In genomic region chr15:74393423-74393822, GRCh38 we compare ENCODE assay signal across 26 cellular contexts. TPM values are rescaled to one million over a fixed set of nuclear protein-coding genes. Genes with fewer than 3 reads are reported as not detected.
DNase-seq lines count a peak whose midpoint lies in the region; ATAC-seq, FAIRE-seq and TF ChIP-seq lines count a peak whose summit lies in the region.
"Had no signal": no experiment of that assay in that cellular context is flagged by ENCODE, and none has a peak within 500 bp of the region (broad histone marks: within the 10 kb centered on the region; RNA-seq: fewer than 3 reads in every experiment).

No MANE protein-coding gene starts in this region.

- no peak for FAIRE-seq in K562 (lab: Jason Lieb, UNC)
- FAIRE-seq: colon had no signal

- CTCF ChIA-PET in K562 (lab: Yijun Ruan, JAX; ENCODE audit: low intra/inter-chr PET ratio) (no interaction called here), MCF 10A (lab: Yijun Ruan, JAX) (interaction anchor here (0.9 to 1.0 kb wide), 2 partner anchors 17 to 46 kb away, joined by 3 read pairs; no protein-coding TSS in a partner anchor)

- H2AFZ ChIP-seq in K562 (ENCODE audit: low read depth, low read length): no peak overlapping the region
- no peak overlapping the region for H2AFZ ChIP-seq in osteoblast (ENCODE audit: low read length)
- no peak overlapping the region for H2AFZ ChIP-seq in GM23248
- H2AFZ ChIP-seq: parathyroid adenoma had no signal

- no peaks in the 10 kb centered on the region for H3K27me3 Mint-ChIP-seq in MCF 10A (ENCODE audit: insufficient read depth, unreplicated experiment)
- H3K27me3 Mint-ChIP-seq: CD4-positive, alpha-beta memory T cell had no signal

- H3K4me3 Mint-ChIP-seq in MCF 10A (ENCODE audit: unreplicated experiment): no peak overlapping the region
- H3K4me3 Mint-ChIP-seq: CD4-positive, alpha-beta memory T cell had no signal

- H3K4me2 ChIP-seq in K562 (ENCODE audit: insufficient read depth, low read length): no peak overlapping the region
- H3K4me2 ChIP-seq in osteoblast (ENCODE audit: insufficient read depth, low read length): no peak overlapping the region
- no peak overlapping the region for H3K4me2 ChIP-seq in GM23248 (ENCODE audit: unreplicated experiment)

- in situ Hi-C loops in K562 (cut with MboI): no loop called here
- in situ Hi-C loops in GM23248 (cut with MboI): no loop called here

- WGBS in K562 (ENCODE audit: insufficient coverage, low coverage, missing lambda C conversion rate): 83% methylated on average over 9 of the region's 13 CpGs
- 86 to 93% methylated on average over 13 of the region's 13 CpGs for WGBS in GM23248 (ENCODE audit: low coverage in 1 of 2, low lambda C conversion rate in 2 of 2, missing lambda C conversion rate in 2 of 2), 2 experiments

- H3K27ac ChIP-seq in KOPT-K1 (ENCODE audit: low read depth, low read length, poor library complexity, severe bottlenecking) (peak overlapping the region; percentile 99), K562 (ENCODE audit: extremely low read depth, low read depth, low read length) (no peak overlapping the region), osteoblast (ENCODE audit: low read depth, low read length) (no peak overlapping the region), colonic mucosa (no peak overlapping the region), GM23248 (no peak overlapping the region)
- H3K27ac ChIP-seq: brain microvascular endothelial cell, parathyroid adenoma, RWPE1, SK-N-MC, testis, WERI-Rb-1 had no signal

- POLR2A ChIA-PET in K562 (lab: Yijun Ruan, JAX) (interaction anchor here (0.7 to 1.2 kb wide), 3 partner anchors 10 to 17 kb away, joined by 3 to 6 read pairs (median 4); no protein-coding TSS in a partner anchor), MCF 10A (lab: Yijun Ruan, JAX) (interaction anchor here (0.6 kb wide), 1 partner anchor 233 kb away, joined by 4 read pairs; no protein-coding TSS in a partner anchor)

- no peaks in the 10 kb centered on the region for H3K9me2 ChIP-seq in GM23248 (ENCODE audit: insufficient read depth)

- no peak for TF ChIP-seq POLR2A in K562 (conservative IDR thresholded peaks at IDR 0.05)

- H4K20me1 ChIP-seq in K562 (replicated peaks; ENCODE audit: control insufficient read depth, insufficient read depth, low read length) (no peaks in the 10 kb centered on the region), osteoblast (ENCODE audit: insufficient read depth, low read length) (no peaks in the 10 kb centered on the region), GM23248 (ENCODE audit: insufficient read depth) (no peaks in the 10 kb centered on the region)

- no peak for TF ChIP-seq RAD21 in K562 (CRISPR knock-in tag; conservative IDR thresholded peaks at IDR 0.05 in 1 of 2, IDR thresholded peaks at IDR 0.05 in 1 of 2)

- DNase-seq in GM06990 (ENCODE audit: extremely low read depth, insufficient read length): peak; percentile 15
- no peak for DNase-seq in K562 (ENCODE audit: extremely low read depth in 1 of 4, low spot score in 3 of 4)
- DNase-seq in osteoblast (ENCODE audit: insufficient read length, low spot score, missing footprints): peak; percentile 63
- no peak for DNase-seq in MCF 10A (ENCODE audit: unreplicated experiment)
- no peak for DNase-seq in colonic mucosa
- no peak for DNase-seq in GM23248
- DNase-seq: brain microvascular endothelial cell; CD4-positive, alpha-beta memory T cell; GDM1; KG1; kidney glomerular epithelial cell; MV-4-11; NCI-H1694; stimulated activated CD4-positive, alpha-beta T cell treated with anti-CD3 and anti-CD28 coated beads, Interleukin-15, amount 100 ng/mL, for 24 hours; testis; WERI-Rb-1 had no signal

- ATAC-seq in K562: no peak
- ATAC-seq: sciatic nerve had no signal

- H3K4me1 ChIP-seq in K562 (replicated peaks in 1 of 2; ENCODE audit: control insufficient read depth in 2 of 2, insufficient read depth in 2 of 2, low read length in 2 of 2): peaks cover 60 to 79% of the 10 kb centered on the region in 2 experiments
- H3K4me1 ChIP-seq in osteoblast (ENCODE audit: insufficient read depth, low read length): peaks cover 52% of the 10 kb centered on the region
- H3K4me1 ChIP-seq in colonic mucosa: no peaks in the 10 kb centered on the region
- peaks cover 61% of the 10 kb centered on the region for H3K4me1 ChIP-seq in GM23248 (ENCODE audit: insufficient read depth)
- H3K4me1 ChIP-seq: parathyroid adenoma had no signal

- peaks cover 55% of the 10 kb centered on the region for H3F3A ChIP-seq in GM23248 (ENCODE audit: insufficient read depth)

- H3K4me1 Mint-ChIP-seq in MCF 10A (ENCODE audit: insufficient read depth, unreplicated experiment): peaks cover 29% of the 10 kb centered on the region

- H3K36me3 ChIP-seq in GM06990 (ENCODE audit: control insufficient read depth, insufficient read depth, low read length) (0 out of 2 replicates have a peak, but pooled peaks cover 1% of the 10 kb centered on the region), KOPT-K1 (ENCODE audit: insufficient read depth, low read length) (no peaks in the 10 kb centered on the region), K562 (ENCODE audit: control insufficient read depth, insufficient read depth, low read length) (no peaks in the 10 kb centered on the region), osteoblast (ENCODE audit: insufficient read depth, low read length) (no peaks in the 10 kb centered on the region), colonic mucosa (no peaks in the 10 kb centered on the region), GM23248 (ENCODE audit: low read depth) (no peaks in the 10 kb centered on the region)
- H3K36me3 ChIP-seq: brain microvascular endothelial cell, WERI-Rb-1 had no signal

- intact Hi-C loops in K562 (cut with micrococcal nuclease) (no loop called here), MCF 10A (cut with micrococcal nuclease) (no loop called here), colonic mucosa (cut with DNase I) (no loop called here)

- peak overlapping the region in 1 of 2 experiments; percentile 66; a peak in 1 of 4 replicates for H3K9ac ChIP-seq in K562 (ENCODE audit: insufficient read depth in 1 of 2, low read depth in 2 of 2, low read length in 2 of 2)
- H3K9ac ChIP-seq in colonic mucosa (ENCODE audit: low read depth in 2 of 2, low read length in 2 of 2): no peak overlapping the region
- H3K9ac ChIP-seq in GM23248: no peak overlapping the region
- H3K9ac ChIP-seq: parathyroid adenoma had no signal

- no peaks in the 10 kb centered on the region for H3K9me1 ChIP-seq in K562 (ENCODE audit: control insufficient read depth, insufficient read depth, low read length)

- BruUV-seq in K562 (replicated peaks; lab: Mats Ljungman, UMichigan) (no TSS peak), MCF 10A (replicated peaks; lab: Mats Ljungman, UMichigan) (no TSS peak)

- no peak for TF ChIP-seq EP300 in K562 (IDR thresholded peaks at IDR 0.05; ENCODE audit: low read length)

- H3K9me3 ChIP-seq in KOPT-K1 (ENCODE audit: insufficient read depth, low read length, poor library complexity, severe bottlenecking) (no peaks in the 10 kb centered on the region), K562 (replicated peaks; ENCODE audit: control insufficient read depth, insufficient read depth, low read depth, low read length) (no peaks in the 10 kb centered on the region), osteoblast (ENCODE audit: low read depth, low read length) (no peaks in the 10 kb centered on the region), colonic mucosa (no peaks in the 10 kb centered on the region), GM23248 (ENCODE audit: low read depth) (no peaks in the 10 kb centered on the region)
- H3K9me3 ChIP-seq: testis had no signal

- H3K9me3 Mint-ChIP-seq in MCF 10A (ENCODE audit: unreplicated experiment): no peaks in the 10 kb centered on the region
- H3K9me3 Mint-ChIP-seq: CD4-positive, alpha-beta memory T cell had no signal

- H3K4me3 ChIP-seq in GM06990 (replicated peaks; ENCODE audit: low read depth, low read length) (no peak overlapping the region), K562 (no peak overlapping the region), osteoblast (ENCODE audit: insufficient read depth, low read length) (no peak overlapping the region), colonic mucosa (no peak overlapping the region), GM23248 (no peak overlapping the region)
- H3K4me3 ChIP-seq: SK-N-MC, testis had no signal

- no peaks in the 10 kb centered on the region for H3K36me3 Mint-ChIP-seq in MCF 10A (ENCODE audit: insufficient read depth, unreplicated experiment)
- H3K36me3 Mint-ChIP-seq: CD4-positive, alpha-beta memory T cell had no signal

- H3K27me3 ChIP-seq in GM06990 (replicated peaks; ENCODE audit: control insufficient read depth, insufficient read depth, low read length): no peaks in the 10 kb centered on the region
- no peaks in the 10 kb centered on the region for H3K27me3 ChIP-seq in K562 (ENCODE audit: control insufficient read depth in 2 of 2, insufficient read depth in 2 of 2, low read length in 2 of 2)
- H3K27me3 ChIP-seq in osteoblast (ENCODE audit: insufficient read depth, low read length): no peaks in the 10 kb centered on the region
- no peaks in the 10 kb centered on the region for H3K27me3 ChIP-seq in colonic mucosa
- H3K27me3 ChIP-seq in GM23248 (replicated peaks; ENCODE audit: insufficient read depth): no peaks in the 10 kb centered on the region
- H3K27me3 ChIP-seq: brain microvascular endothelial cell, testis had no signal

- TF ChIP-seq CTCF in GM06990 (IDR thresholded peaks at IDR 0.05; ENCODE audit: insufficient read depth, low read length, poor library complexity, severe bottlenecking): no peak
- TF ChIP-seq CTCF in K562 (IDR thresholded peaks at IDR 0.05 in 2 of 3, conservative IDR thresholded peaks at IDR 0.05 in 1 of 3; ENCODE audit: insufficient read depth in 2 of 3, low read depth in 1 of 3, low read length in 3 of 3): no peak
- TF ChIP-seq CTCF in osteoblast (IDR thresholded peaks at IDR 0.05; ENCODE audit: extremely low read depth, low read depth, low read length): no peak
- no peak for TF ChIP-seq CTCF in MCF 10A (IDR thresholded peaks at IDR 0.05; ENCODE audit: unreplicated experiment)
- no peak for TF ChIP-seq CTCF in colonic mucosa (IDR thresholded peaks at IDR 0.05)

- H3K27ac Mint-ChIP-seq in MCF 10A (ENCODE audit: low read depth, unreplicated experiment): no peak overlapping the region

- H3K79me2 ChIP-seq in K562 (ENCODE audit: control insufficient read depth, insufficient read depth, low read length) (no peaks in the 10 kb centered on the region), osteoblast (ENCODE audit: insufficient read depth, low read length) (no peaks in the 10 kb centered on the region), GM23248 (ENCODE audit: insufficient read depth) (no peaks in the 10 kb centered on the region)
- H3K79me2 ChIP-seq: parathyroid adenoma had no signal

RNA-seq across cellular contexts. Expression of gene CYP11A1, which starts 26.0 kb away (rescaled TPM):
- total RNA-seq in K562 (2011; cell fraction: chromatin; rRNA removed; ENCODE audit: low replicate concordance): 0.21 TPM in 1 of 2 replicates, not detected in the other
- not detected in 2 replicates for total RNA-seq in K562 (2011; cell fraction: nucleolus; rRNA removed)
- not detected in 2 replicates for total RNA-seq in K562 (2011; cell fraction: nucleoplasm; rRNA removed)
- total RNA-seq in K562 (2014; rRNA removed): 0.12 TPM in 1 of 2 replicates, not detected in the other
- total RNA-seq in K562 (2014; rRNA removed; fragmentation: Illumina TruSeq; extraction: Trizol): not detected in 2 replicates
- total RNA-seq in K562 (2015; rRNA removed; fragmentation: Illumina TruSeq; extraction: Trizol): not detected in 2 replicates
- 0.16 and 0.25 TPM in 2 replicates for total RNA-seq in K562 (2021)
- 0.23 and 0.24 TPM in 2 replicates for polyA plus RNA-seq in K562 (2011; rRNA removed)
- 0.07 and 0.37 TPM in 2 replicates for polyA plus RNA-seq in K562 (2011; cell fraction: cytosol; rRNA removed)
- 0.08 and 0.61 TPM in 2 replicates for polyA plus RNA-seq in K562 (2011; cell fraction: nucleus; rRNA removed)
- 0.22 and 1.5 TPM in 2 replicates for polyA plus RNA-seq in K562 (2012)
- polyA plus RNA-seq in K562 (2014; fragmentation: Illumina TruSeq; extraction: Trizol): 0.06 TPM in 1 of 2 replicates, not detected in the other
- polyA plus RNA-seq in K562 (2014; fragmentation: Nextera tagmentation; extraction: Ambion mirVana): under 1 TPM; 0.06 to 0.10 TPM
- not detected in 2 replicates for polyA plus RNA-seq in K562 (2014; rRNA removed)
- 0.35 TPM in 1 of 2 replicates, not detected in the other for polyA minus RNA-seq in K562 (2011; rRNA and poly(A)+ RNA removed)
- polyA minus RNA-seq in K562 (2011; cell fraction: cytosol; rRNA and poly(A)+ RNA removed): 0.38 TPM in 1 of 2 replicates, not detected in the other
- not detected in 2 replicates for polyA minus RNA-seq in K562 (2011; cell fraction: nucleus; rRNA and poly(A)+ RNA removed)
- 1.4 and 2.1 TPM in 2 replicates for total RNA-seq in osteoblast
- not detected in 2 replicates for total RNA-seq in MCF 10A (2022)
- 1 to 10 TPM in 1 of 2 donors, not detected in 1; 1.3 TPM for total RNA-seq in colonic mucosa
- 0.25 and 0.32 TPM in 2 replicates for total RNA-seq in GM23248 (2014; rRNA removed; shearing (Covaris generic))
- 1.2 and 1.9 TPM in 2 replicates for polyA plus RNA-seq in GM23248 (2016; fragmentation: Nextera tagmentation; extraction: Ambion mirVana)
- total RNA-seq: CD4-positive, alpha-beta memory T cell; glomerular endothelial cell; HT-29; lung microvascular endothelial cell; T-helper 2 cell treated with Interferon-gamma antibody and Interleukin-4, amounts not matched to agents 100 ng/mL and 5 ng/mL, for 36 hours had no signal
- polyA plus RNA-seq: CD4-positive, alpha-beta memory T cell had no signal

RNA-seq across cellular contexts. Expression of gene SEMA7A, which starts 40.3 kb away (rescaled TPM):
- 17.2 and 52.5 TPM in 2 replicates for total RNA-seq in K562 (2011; cell fraction: chromatin; rRNA removed; ENCODE audit: low replicate concordance)
- 48.0 and 55.7 TPM in 2 replicates for total RNA-seq in K562 (2011; cell fraction: nucleolus; rRNA removed)
- 32.8 and 33.4 TPM in 2 replicates for total RNA-seq in K562 (2011; cell fraction: nucleoplasm; rRNA removed)
- 4.8 and 5.7 TPM in 2 replicates for total RNA-seq in K562 (2014; rRNA removed)
- total RNA-seq in K562 (2014; rRNA removed; fragmentation: Illumina TruSeq; extraction: Trizol): 1.7 and 3.3 TPM in 2 replicates
- total RNA-seq in K562 (2015; rRNA removed; fragmentation: Illumina TruSeq; extraction: Trizol): 6.1 and 6.6 TPM in 2 replicates
- 6.2 and 6.8 TPM in 2 replicates for total RNA-seq in K562 (2021)
- polyA plus RNA-seq in K562 (2011; rRNA removed): 8.2 and 12.8 TPM in 2 replicates
- polyA plus RNA-seq in K562 (2011; cell fraction: cytosol; rRNA removed): 15.1 and 15.7 TPM in 2 replicates
- 24.4 and 28.1 TPM in 2 replicates for polyA plus RNA-seq in K562 (2011; cell fraction: nucleus; rRNA removed)
- polyA plus RNA-seq in K562 (2012): 12.7 and 16.6 TPM in 2 replicates
- 6.4 and 6.8 TPM in 2 replicates for polyA plus RNA-seq in K562 (2014; fragmentation: Illumina TruSeq; extraction: Trizol)
- under 1 TPM in 1 of 2 experiments, not detected in 1; 0.04 TPM for polyA plus RNA-seq in K562 (2014; fragmentation: Nextera tagmentation; extraction: Ambion mirVana)
- 3.6 and 7.2 TPM in 2 replicates for polyA plus RNA-seq in K562 (2014; rRNA removed)
- 7.0 and 9.6 TPM in 2 replicates for polyA minus RNA-seq in K562 (2011; rRNA and poly(A)+ RNA removed)
- 8.2 and 10.7 TPM in 2 replicates for polyA minus RNA-seq in K562 (2011; cell fraction: cytosol; rRNA and poly(A)+ RNA removed)
- 8.9 and 13.2 TPM in 2 replicates for polyA minus RNA-seq in K562 (2011; cell fraction: nucleus; rRNA and poly(A)+ RNA removed)
- 30.4 and 36.2 TPM in 2 replicates for total RNA-seq in osteoblast
- 0.81 and 1.6 TPM in 2 replicates for total RNA-seq in MCF 10A (2022)
- total RNA-seq in colonic mucosa: 1 to 10 TPM; 1.8 to 2.0 TPM
- total RNA-seq in GM23248 (2014; rRNA removed; shearing (Covaris generic)): 132 and 151 TPM in 2 replicates
- polyA plus RNA-seq in GM23248 (2016; fragmentation: Nextera tagmentation; extraction: Ambion mirVana): 41.2 and 42.3 TPM in 2 replicates

Comparison
In these comparisons a context has a peak if more than half of its experiments do, and no peak if none do; other contexts are left out.
1. DNase-seq: peak in GM06990 (single experiment) and osteoblast (single experiment); none in K562 (0 of 4), MCF 10A (single experiment), colonic mucosa (single experiment) and GM23248 (single experiment).